8 cellular contexts compared by ENCODE assay signal in the genomic region with DNA sequence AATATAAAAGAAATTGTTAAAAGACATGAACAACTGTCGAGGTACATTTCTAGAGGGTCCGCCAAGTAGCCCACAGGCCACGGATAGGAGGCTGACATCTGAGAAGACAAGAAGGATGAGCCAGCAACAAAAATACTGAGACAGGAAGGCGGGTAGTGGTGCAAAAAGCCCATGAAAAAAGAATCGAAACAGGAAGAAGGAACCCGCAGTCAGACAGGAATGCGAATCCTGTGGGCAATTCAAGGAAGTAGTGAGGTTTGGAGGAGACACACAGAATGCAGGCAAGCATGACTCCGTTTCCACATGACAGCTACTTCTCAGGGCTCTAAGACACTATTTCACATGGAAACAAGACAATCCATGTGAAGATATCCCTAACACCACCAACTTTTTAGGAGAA.
DNase-seq lines count a peak whose midpoint lies in the region; ATAC-seq and TF ChIP-seq lines count a peak whose summit lies in the region.

No MANE protein-coding gene starts in this region.

- H3K27ac ChIP-seq in heart right ventricle = peak overlapping the region in 6 of 10 donors; percentile 23 to 90 (median 57)
- peak overlapping the region; percentile 54 for H3K27ac ChIP-seq in suprapubic skin

- peak; percentile 51 to 64 for DNase-seq in AML-193 (lab: John Stamatoyannopoulos, UW)
- peak; percentile 46 to 56 for DNase-seq in NOMO-1 (lab: John Stamatoyannopoulos, UW; ENCODE audit: unreplicated experiment in 2 of 2)
- DNase-seq in heart right ventricle = no peak
- DNase-seq in suprapubic skin (ENCODE audit: low spot score in 2 of 2) = no peak
- DNase-seq in GOT3 (lab: John Stamatoyannopoulos, UW) = no peak
- no peak for DNase-seq in amniotic stem cell (lab: John Stamatoyannopoulos, UW)
- no peak for DNase-seq in glutamatergic neuron

- H3K27me3 ChIP-seq in heart right ventricle = no peaks in the 10 kb centered on the region
- no peaks in the 10 kb centered on the region for H3K27me3 ChIP-seq in suprapubic skin

- no peak overlapping the region for H3K27ac Mint-ChIP-seq in glutamatergic neuron (ENCODE audit: unreplicated experiment)

- H3K4me3 ChIP-seq in heart right ventricle (peak overlapping the region in 3 of 10 donors; percentile 0 to 11 (median 6)), suprapubic skin (no peak overlapping the region)

- H3K36me3 ChIP-seq in heart right ventricle (no peaks in the 10 kb centered on the region), suprapubic skin (no peaks in the 10 kb centered on the region)

- 68 to 78% methylated on average over 8 of the region's 8 CpGs for WGBS in heart right ventricle, 2 donors
- WGBS in suprapubic skin = 76% methylated on average over 8 of the region's 8 CpGs

- H3K9me3 ChIP-seq in heart right ventricle = no peaks in the 10 kb centered on the region
- H3K9me3 ChIP-seq in suprapubic skin = no peaks in the 10 kb centered on the region

- intact Hi-C loops in heart right ventricle (cut with DNase I) = loop anchor here in 6 of 10 donors (1.0 to 10.0 kb wide), 4 partner anchors 25 to 126 kb away; a partner anchor contains a TSS

- H3K27me3 Mint-ChIP-seq in glutamatergic neuron (ENCODE audit: unreplicated experiment) = peaks cover 2% of the 10 kb centered on the region

- H3K4me1 ChIP-seq in heart right ventricle (peaks cover 0 to 73% (median 37%) of the 10 kb centered on the region in 9 donors), suprapubic skin (peaks cover 20% of the 10 kb centered on the region)

- peak; percentile 46 for ATAC-seq in GM21529 (IDR thresholded peaks at IDR 0.05; ENCODE audit: unreplicated experiment)
- ATAC-seq in heart right ventricle = peak in 7 of 8 donors; percentile 46 to 72 (median 67)

- no peak for TF ChIP-seq CTCF in heart right ventricle (IDR thresholded peaks at IDR 0.05)
- no peak for TF ChIP-seq CTCF in suprapubic skin (IDR thresholded peaks at IDR 0.05)
- no peak for TF ChIP-seq CTCF in glutamatergic neuron (IDR thresholded peaks at IDR 0.05; ENCODE audit: partially characterized antibody, unreplicated experiment)

- H3K9me3 Mint-ChIP-seq in glutamatergic neuron (ENCODE audit: unreplicated experiment) = no peaks in the 10 kb centered on the region

- H3K36me3 Mint-ChIP-seq in glutamatergic neuron (ENCODE audit: unreplicated experiment) = no peaks in the 10 kb centered on the region

- H3K4me3 Mint-ChIP-seq in glutamatergic neuron (ENCODE audit: unreplicated experiment) = no peak overlapping the region

- no peak for TF ChIP-seq EP300 in suprapubic skin (IDR thresholded peaks at IDR 0.05)

- no peak for TF ChIP-seq POLR2A in suprapubic skin (IDR thresholded peaks at IDR 0.05)

- H3K4me1 Mint-ChIP-seq in glutamatergic neuron (ENCODE audit: low read depth, unreplicated experiment) = peaks cover 3% of the 10 kb centered on the region

Comparison
In these comparisons a context has a peak if more than half of its experiments do, and no peak if none do; other contexts are left out.
1. DNase-seq: peak in AML-193 (2 of 2) and NOMO-1 (2 of 2); none in heart right ventricle (0 of 2), suprapubic skin (0 of 2), GOT3 (single experiment), amniotic stem cell (single experiment) and glutamatergic neuron (single experiment).